In genomic region chr18:21112543-21113105, GRCh38 we compare ENCODE assay signal across 8 cellular contexts. TPM values are rescaled to one million over a fixed set of nuclear protein-coding genes. Genes with fewer than 3 reads are reported as not detected.
DNase-seq lines count a peak whose midpoint lies in the region; ATAC-seq and TF ChIP-seq lines count a peak whose summit lies in the region.

No MANE protein-coding gene starts in this region.

- H3K9ac ChIP-seq in neural cell (ENCODE audit: low read length): peak overlapping the region; percentile 62

- peak overlapping the region; percentile 77 for H2AFZ ChIP-seq in neural cell (ENCODE audit: low read depth, low read length)

- H4K20me1 ChIP-seq in neural cell (ENCODE audit: insufficient read depth): peaks cover 6% of the 10 kb centered on the region

- POLR2A ChIA-PET in CD4-positive, alpha-beta memory T cell (lab: Charles Lee; ENCODE audit: partially characterized antibody): interaction anchor here (1.1 to 2.1 kb wide), 6 partner anchors 11 to 488 kb away, joined by 3 to 18 read pairs (median 6); partner anchors contain the start of gene ESCO1

- no peaks in the 10 kb centered on the region for H3K36me3 ChIP-seq in CD4-positive, alpha-beta memory T cell (ENCODE audit: insufficient read depth, low read length)
- H3K36me3 ChIP-seq in neural cell (ENCODE audit: insufficient read depth, low read length): no peaks in the 10 kb centered on the region

- CTCF ChIA-PET in CD4-positive, alpha-beta memory T cell (lab: Charles Lee; ENCODE audit: partially characterized antibody): no interaction called here

- H3K4me2 ChIP-seq in neural cell (ENCODE audit: low read length): peak overlapping the region; percentile 89

- H3K9me3 ChIP-seq in CD4-positive, alpha-beta memory T cell (ENCODE audit: control insufficient read depth in 1 of 2, low read length in 2 of 2): no peaks in the 10 kb centered on the region
- H3K9me3 ChIP-seq in neural cell (ENCODE audit: low read length): no peaks in the 10 kb centered on the region

- TF ChIP-seq POLR2A in NB4 (IDR thresholded peaks at IDR 0.05; ENCODE audit: extremely low read depth, insufficient read length): no peak

- H3K79me2 ChIP-seq in neural cell (replicated peaks; ENCODE audit: insufficient read depth, low read length): peaks cover 32% of the 10 kb centered on the region

- H3K27ac Mint-ChIP-seq in CD4-positive, alpha-beta memory T cell: peak overlapping the region in 5 of 7 donors; percentile 93 to 96 (median 94)
- peak overlapping the region; percentile 95 to 97 for H3K27ac Mint-ChIP-seq in effector memory CD8-positive, alpha-beta T cell

- peaks cover 31% of the 10 kb centered on the region for H3K4me1 ChIP-seq in CD4-positive, alpha-beta memory T cell (ENCODE audit: insufficient read depth, low read length)

- H3K4me3 Mint-ChIP-seq in CD4-positive, alpha-beta memory T cell: peak overlapping the region in 1 of 8 donors; percentile 97
- no peak overlapping the region for H3K4me3 Mint-ChIP-seq in effector memory CD8-positive, alpha-beta T cell

- H3K9me2 ChIP-seq in neural cell (ENCODE audit: insufficient read depth, low read length): no peaks in the 10 kb centered on the region

- no peaks in the 10 kb centered on the region for H3K27me3 Mint-ChIP-seq in CD4-positive, alpha-beta memory T cell
- H3K27me3 Mint-ChIP-seq in effector memory CD8-positive, alpha-beta T cell: no peaks in the 10 kb centered on the region

- intact Hi-C loops in CD4-positive, alpha-beta memory T cell (cut with micrococcal nuclease): loop anchor here (1.0 to 10.0 kb wide), 4 partner anchors 62 to 590 kb away; partner anchors contain the start of genes ABHD3 and ESCO1

- no peak for TF ChIP-seq RAD21 in neural cell (conservative IDR thresholded peaks at IDR 0.05)

- no peak for TF ChIP-seq CTCF in NB4 (IDR thresholded peaks at IDR 0.05; ENCODE audit: low read depth, low read length)
- TF ChIP-seq CTCF in neural cell (IDR thresholded peaks at IDR 0.05; ENCODE audit: poor library complexity, severe bottlenecking): no peak

- H3K27ac ChIP-seq in CD4-positive, alpha-beta memory T cell (ENCODE audit: low read depth, low read length): peak overlapping the region; percentile 66
- no peak overlapping the region for H3K27ac ChIP-seq in neural cell (ENCODE audit: low read length)

- H3K36me3 Mint-ChIP-seq in CD4-positive, alpha-beta memory T cell: peaks cover 0 to 14% of the 10 kb centered on the region in 2 donors
- H3K36me3 Mint-ChIP-seq in effector memory CD8-positive, alpha-beta T cell (ENCODE audit: insufficient read depth): peaks cover 22% of the 10 kb centered on the region

- H3F3A ChIP-seq in neural cell (ENCODE audit: insufficient read depth, low read length, poor library complexity, severe bottlenecking): no peaks in the 10 kb centered on the region

- no peaks in the 10 kb centered on the region for H3K27me3 ChIP-seq in CD4-positive, alpha-beta memory T cell (ENCODE audit: insufficient read depth, low read length)
- peaks cover 7% of the 10 kb centered on the region for H3K27me3 ChIP-seq in neural cell (ENCODE audit: insufficient read depth, low read depth, low read length)

- no peak for ATAC-seq in effector memory CD8-positive, alpha-beta T cell (replicated peaks)
- no peak for ATAC-seq in GM19023 (IDR thresholded peaks at IDR 0.05; ENCODE audit: unreplicated experiment)

- peak overlapping the region; percentile 69 to 90 for H3K4me3 ChIP-seq in CD4-positive, alpha-beta memory T cell (ENCODE audit: low read length in 2 of 2)
- H3K4me3 ChIP-seq in NB4 (ENCODE audit: low read depth, low read length) (peak overlapping the region; percentile 89), neural cell (ENCODE audit: low read length) (peak overlapping the region; percentile 96)

- no peak for DNase-seq in CD4-positive, alpha-beta memory T cell
- DNase-seq in NB4 (ENCODE audit: low read depth): peak; percentile 20
- DNase-seq in effector memory CD8-positive, alpha-beta T cell: no peak
- DNase-seq in amygdala (lab: John Stamatoyannopoulos, UW): no peak
- DNase-seq in stimulated activated CD4-positive, alpha-beta T cell treated with anti-CD3 and anti-CD28 coated beads, Interleukin-1b, Interleukin-23, amount 100 ng/mL, for 48 hours: no peak
- DNase-seq in HuH-7 (ENCODE audit: low spot score): no peak

- H3K4me1 Mint-ChIP-seq in CD4-positive, alpha-beta memory T cell: peaks cover 5 to 14% (median 7%) of the 10 kb centered on the region in 4 donors
- peaks cover 4 to 6% of the 10 kb centered on the region in 2 donors for H3K4me1 Mint-ChIP-seq in effector memory CD8-positive, alpha-beta T cell (ENCODE audit: low read depth in 2 of 2)

- no peak for TF ChIP-seq EP300 in neural cell (conservative IDR thresholded peaks at IDR 0.05; ENCODE audit: poor library complexity, severe bottlenecking)

- no peaks in the 10 kb centered on the region for H3K9me3 Mint-ChIP-seq in CD4-positive, alpha-beta memory T cell
- no peaks in the 10 kb centered on the region for H3K9me3 Mint-ChIP-seq in effector memory CD8-positive, alpha-beta T cell

TF ChIP-seq in neural cell, 6 proteins besides CTCF, POLR2A, EP300 and RAD21:
- TF ChIP-seq POLR2AphosphoS5 (IDR thresholded peaks at IDR 0.05) (no peak), EZH2 (IDR thresholded peaks at IDR 0.05; ENCODE audit: borderline replicate concordance, insufficient read depth, low read length, poor library complexity, severe bottlenecking) (no peak)

RNA-seq across cellular contexts. Expression of gene ROCK1, which starts 1.0 kb away (rescaled TPM):
- 10 to 100 TPM; 80.7 to 82.8 TPM for total RNA-seq in CD4-positive, alpha-beta memory T cell
- 10 to 100 TPM; 13.0 to 52.2 TPM for polyA plus RNA-seq in CD4-positive, alpha-beta memory T cell
- polyA plus RNA-seq in neural cell: 25.9 and 43.0 TPM in 2 replicates
- polyA minus RNA-seq in neural cell: 73.8 and 91.3 TPM in 2 replicates
